Comparison of ENCODE assay signal across 16 cellular contexts in genomic region chr3:12954180-12954579, GRCh38.
DNase-seq lines count a peak whose midpoint lies in the region; ATAC-seq and TF ChIP-seq lines count a peak whose summit lies in the region.
"Had no signal": no experiment of that assay in that cellular context is flagged by ENCODE, and none has a peak within 500 bp of the region (broad histone marks: within the 10 kb centered on the region; RNA-seq: fewer than 3 reads in every experiment).

No MANE protein-coding gene starts in this region.

- H3K9me3 Mint-ChIP-seq in activated naive CD4-positive, alpha-beta T cell treated with anti-CD3 and anti-CD28 coated beads, Interleukin-2, amount 50 U/mL, for 24 hours = no peaks in the 10 kb centered on the region
- no peaks in the 10 kb centered on the region for H3K9me3 Mint-ChIP-seq in memory B cell
- H3K9me3 Mint-ChIP-seq: activated T-cell treated with anti-CD3 and anti-CD28 coated beads, Interleukin-2, amount 50 U/mL, for 72 hours; H9 had no signal

- peaks cover 73% of the 10 kb centered on the region for H3K4me1 Mint-ChIP-seq in activated naive CD4-positive, alpha-beta T cell treated with anti-CD3 and anti-CD28 coated beads, Interleukin-2, amount 50 U/mL, for 24 hours
- H3K4me1 Mint-ChIP-seq in memory B cell = peaks cover 61% of the 10 kb centered on the region

- H3K27me3 ChIP-seq in stomach smooth muscle (ENCODE audit: control insufficient read depth in 1 of 2, insufficient read depth in 2 of 2, low read length in 2 of 2) = no peaks in the 10 kb centered on the region
- H3K27me3 ChIP-seq: ovary, spleen had no signal

- no peaks in the 10 kb centered on the region for H3K9me3 ChIP-seq in stomach smooth muscle (ENCODE audit: control insufficient read depth in 2 of 2, low read length in 2 of 2)
- H3K9me3 ChIP-seq: ovary, spleen had no signal

- peak overlapping the region; percentile 32 for H3K27ac ChIP-seq in angular gyrus (ENCODE audit: low read depth, low read length)
- H3K27ac ChIP-seq in stomach smooth muscle (ENCODE audit: low read length) = peak overlapping the region; percentile 73

- no peak overlapping the region for H3K27ac Mint-ChIP-seq in activated naive CD4-positive, alpha-beta T cell treated with anti-CD3 and anti-CD28 coated beads, Interleukin-2, amount 50 U/mL, for 24 hours
- peak overlapping the region; percentile 87 for H3K27ac Mint-ChIP-seq in memory B cell
- H3K27ac Mint-ChIP-seq: activated T-cell treated with anti-CD3 and anti-CD28 coated beads, Interleukin-2, amount 50 U/mL, for 72 hours had no signal

- no peak for TF ChIP-seq CTCF in GM20000 (IDR thresholded peaks at IDR 0.05; ENCODE audit: extremely low read depth, missing control alignments)

- DNase-seq in activated naive CD4-positive, alpha-beta T cell treated with anti-CD3 and anti-CD28 coated beads, Interleukin-2, amount 50 U/mL, for 16 hours = no peak
- no peak for DNase-seq in memory B cell (ENCODE audit: low spot score in 2 of 2)
- no peak for DNase-seq in GM20000 (ENCODE audit: low spot score)
- no peak for DNase-seq in NCI-H1417 (lab: John Stamatoyannopoulos, UW)
- DNase-seq in NAMALWA (ENCODE audit: low spot score) = no peak
- DNase-seq: activated T-cell treated with anti-CD3 and anti-CD28 coated beads, Interleukin-2, amount 50 U/mL, for 72 hours; foreskin fibroblast; H9; NCI-H1092 treated with DMSO at 0.1 percent for 48 hours; NK-92 treated with Interleukin-12 subunit alpha and Interleukin-12 subunit beta, amount 100 ng/mL, for 24 hours; ovary; SHP77 treated with DMSO at 0.1 percent for 48 hours; spleen had no signal

- ATAC-seq in memory B cell (ENCODE audit: low read depth) = no peak

- H3K27me3 Mint-ChIP-seq in activated naive CD4-positive, alpha-beta T cell treated with anti-CD3 and anti-CD28 coated beads, Interleukin-2, amount 50 U/mL, for 24 hours = no peaks in the 10 kb centered on the region
- no peaks in the 10 kb centered on the region for H3K27me3 Mint-ChIP-seq in memory B cell

- no peak overlapping the region for H3K4me3 ChIP-seq in stomach smooth muscle (ENCODE audit: low read length in 2 of 2)
- H3K4me3 ChIP-seq: ovary had no signal

- no peaks in the 10 kb centered on the region for H3K36me3 ChIP-seq in stomach smooth muscle (ENCODE audit: control insufficient read depth in 2 of 2, insufficient read depth in 2 of 2, low read length in 2 of 2)
- H3K36me3 ChIP-seq: ovary had no signal

- H3K36me3 Mint-ChIP-seq in activated naive CD4-positive, alpha-beta T cell treated with anti-CD3 and anti-CD28 coated beads, Interleukin-2, amount 50 U/mL, for 24 hours = no peaks in the 10 kb centered on the region
- peaks cover 5% of the 10 kb centered on the region for H3K36me3 Mint-ChIP-seq in memory B cell

- H3K4me3 Mint-ChIP-seq in activated naive CD4-positive, alpha-beta T cell treated with anti-CD3 and anti-CD28 coated beads, Interleukin-2, amount 50 U/mL, for 24 hours = peak overlapping the region; percentile 30
- peak overlapping the region; percentile 61 for H3K4me3 Mint-ChIP-seq in memory B cell
- H3K4me3 Mint-ChIP-seq: activated T-cell treated with anti-CD3 and anti-CD28 coated beads, Interleukin-2, amount 50 U/mL, for 72 hours; H9 had no signal

- peak overlapping the region; percentile 15 to 42 for H3K9ac ChIP-seq in stomach smooth muscle (ENCODE audit: low read length in 2 of 2)

- H3K4me1 ChIP-seq in stomach smooth muscle (ENCODE audit: control insufficient read depth, insufficient read depth, low read length) = peaks cover 72% of the 10 kb centered on the region
